Comparison of ENCODE assay signal across 2 cellular contexts in the genomic region with DNA sequence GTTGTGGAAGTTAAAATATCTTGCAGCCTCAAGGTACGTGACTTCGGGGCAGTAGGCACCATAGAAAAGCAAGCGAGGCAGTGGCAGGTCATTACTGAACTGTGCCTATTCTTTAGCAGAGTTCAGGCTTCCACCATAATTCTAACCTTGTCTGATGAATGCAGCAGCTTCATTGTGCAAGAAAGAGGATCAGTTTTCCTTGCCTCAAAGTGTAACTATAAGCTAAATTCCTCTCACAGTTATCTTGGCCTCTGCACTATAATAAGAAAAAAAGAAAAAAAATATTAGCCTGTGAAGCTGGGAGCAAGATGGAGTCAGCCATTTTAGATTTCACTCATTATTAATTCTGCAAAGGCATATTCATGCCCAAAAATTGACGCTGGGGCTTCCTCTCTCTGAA.
TF ChIP-seq lines count a peak whose summit lies in the region.

No MANE protein-coding gene starts in this region.

TF ChIP-seq in H1, 55 proteins besides CTCF, POLR2A, EP300 and RAD21:
- no peak for TF ChIP-seq CBX5 (IDR thresholded peaks at IDR 0.05; ENCODE audit: low read depth, low read length)
- no peak for TF ChIP-seq YY1 (IDR thresholded peaks at IDR 0.05; ENCODE audit: low read depth, low read length)
- no peak for TF ChIP-seq KDM5A (IDR thresholded peaks at IDR 0.05; ENCODE audit: low read length)
- TF ChIP-seq, protein P1, sequence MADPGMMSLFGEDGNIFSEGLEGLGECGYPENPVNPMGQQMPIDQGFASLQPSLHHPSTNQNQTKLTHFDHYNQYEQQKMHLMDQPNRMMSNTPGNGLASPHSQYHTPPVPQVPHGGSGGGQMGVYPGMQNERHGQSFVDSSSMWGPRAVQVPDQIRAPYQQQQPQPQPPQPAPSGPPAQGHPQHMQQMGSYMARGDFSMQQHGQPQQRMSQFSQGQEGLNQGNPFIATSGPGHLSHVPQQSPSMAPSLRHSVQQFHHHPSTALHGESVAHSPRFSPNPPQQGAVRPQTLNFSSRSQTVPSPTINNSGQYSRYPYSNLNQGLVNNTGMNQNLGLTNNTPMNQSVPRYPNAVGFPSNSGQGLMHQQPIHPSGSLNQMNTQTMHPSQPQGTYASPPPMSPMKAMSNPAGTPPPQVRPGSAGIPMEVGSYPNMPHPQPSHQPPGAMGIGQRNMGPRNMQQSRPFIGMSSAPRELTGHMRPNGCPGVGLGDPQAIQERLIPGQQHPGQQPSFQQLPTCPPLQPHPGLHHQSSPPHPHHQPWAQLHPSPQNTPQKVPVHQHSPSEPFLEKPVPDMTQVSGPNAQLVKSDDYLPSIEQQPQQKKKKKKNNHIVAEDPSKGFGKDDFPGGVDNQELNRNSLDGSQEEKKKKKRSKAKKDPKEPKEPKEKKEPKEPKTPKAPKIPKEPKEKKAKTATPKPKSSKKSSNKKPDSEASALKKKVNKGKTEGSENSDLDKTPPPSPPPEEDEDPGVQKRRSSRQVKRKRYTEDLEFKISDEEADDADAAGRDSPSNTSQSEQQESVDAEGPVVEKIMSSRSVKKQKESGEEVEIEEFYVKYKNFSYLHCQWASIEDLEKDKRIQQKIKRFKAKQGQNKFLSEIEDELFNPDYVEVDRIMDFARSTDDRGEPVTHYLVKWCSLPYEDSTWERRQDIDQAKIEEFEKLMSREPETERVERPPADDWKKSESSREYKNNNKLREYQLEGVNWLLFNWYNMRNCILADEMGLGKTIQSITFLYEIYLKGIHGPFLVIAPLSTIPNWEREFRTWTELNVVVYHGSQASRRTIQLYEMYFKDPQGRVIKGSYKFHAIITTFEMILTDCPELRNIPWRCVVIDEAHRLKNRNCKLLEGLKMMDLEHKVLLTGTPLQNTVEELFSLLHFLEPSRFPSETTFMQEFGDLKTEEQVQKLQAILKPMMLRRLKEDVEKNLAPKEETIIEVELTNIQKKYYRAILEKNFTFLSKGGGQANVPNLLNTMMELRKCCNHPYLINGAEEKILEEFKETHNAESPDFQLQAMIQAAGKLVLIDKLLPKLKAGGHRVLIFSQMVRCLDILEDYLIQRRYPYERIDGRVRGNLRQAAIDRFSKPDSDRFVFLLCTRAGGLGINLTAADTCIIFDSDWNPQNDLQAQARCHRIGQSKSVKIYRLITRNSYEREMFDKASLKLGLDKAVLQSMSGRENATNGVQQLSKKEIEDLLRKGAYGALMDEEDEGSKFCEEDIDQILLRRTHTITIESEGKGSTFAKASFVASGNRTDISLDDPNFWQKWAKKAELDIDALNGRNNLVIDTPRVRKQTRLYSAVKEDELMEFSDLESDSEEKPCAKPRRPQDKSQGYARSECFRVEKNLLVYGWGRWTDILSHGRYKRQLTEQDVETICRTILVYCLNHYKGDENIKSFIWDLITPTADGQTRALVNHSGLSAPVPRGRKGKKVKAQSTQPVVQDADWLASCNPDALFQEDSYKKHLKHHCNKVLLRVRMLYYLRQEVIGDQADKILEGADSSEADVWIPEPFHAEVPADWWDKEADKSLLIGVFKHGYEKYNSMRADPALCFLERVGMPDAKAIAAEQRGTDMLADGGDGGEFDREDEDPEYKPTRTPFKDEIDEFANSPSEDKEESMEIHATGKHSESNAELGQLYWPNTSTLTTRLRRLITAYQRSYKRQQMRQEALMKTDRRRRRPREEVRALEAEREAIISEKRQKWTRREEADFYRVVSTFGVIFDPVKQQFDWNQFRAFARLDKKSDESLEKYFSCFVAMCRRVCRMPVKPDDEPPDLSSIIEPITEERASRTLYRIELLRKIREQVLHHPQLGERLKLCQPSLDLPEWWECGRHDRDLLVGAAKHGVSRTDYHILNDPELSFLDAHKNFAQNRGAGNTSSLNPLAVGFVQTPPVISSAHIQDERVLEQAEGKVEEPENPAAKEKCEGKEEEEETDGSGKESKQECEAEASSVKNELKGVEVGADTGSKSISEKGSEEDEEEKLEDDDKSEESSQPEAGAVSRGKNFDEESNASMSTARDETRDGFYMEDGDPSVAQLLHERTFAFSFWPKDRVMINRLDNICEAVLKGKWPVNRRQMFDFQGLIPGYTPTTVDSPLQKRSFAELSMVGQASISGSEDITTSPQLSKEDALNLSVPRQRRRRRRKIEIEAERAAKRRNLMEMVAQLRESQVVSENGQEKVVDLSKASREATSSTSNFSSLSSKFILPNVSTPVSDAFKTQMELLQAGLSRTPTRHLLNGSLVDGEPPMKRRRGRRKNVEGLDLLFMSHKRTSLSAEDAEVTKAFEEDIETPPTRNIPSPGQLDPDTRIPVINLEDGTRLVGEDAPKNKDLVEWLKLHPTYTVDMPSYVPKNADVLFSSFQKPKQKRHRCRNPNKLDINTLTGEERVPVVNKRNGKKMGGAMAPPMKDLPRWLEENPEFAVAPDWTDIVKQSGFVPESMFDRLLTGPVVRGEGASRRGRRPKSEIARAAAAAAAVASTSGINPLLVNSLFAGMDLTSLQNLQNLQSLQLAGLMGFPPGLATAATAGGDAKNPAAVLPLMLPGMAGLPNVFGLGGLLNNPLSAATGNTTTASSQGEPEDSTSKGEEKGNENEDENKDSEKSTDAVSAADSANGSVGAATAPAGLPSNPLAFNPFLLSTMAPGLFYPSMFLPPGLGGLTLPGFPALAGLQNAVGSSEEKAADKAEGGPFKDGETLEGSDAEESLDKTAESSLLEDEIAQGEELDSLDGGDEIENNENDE (IDR thresholded peaks at IDR 0.05; ENCODE audit: insufficient replicate concordance, low read length): no peak
- TF ChIP-seq KDM1A (IDR thresholded peaks at IDR 0.05; ENCODE audit: borderline replicate concordance, low read length): no peak
- no peak for TF ChIP-seq CTBP2 (IDR thresholded peaks at IDR 0.05; ENCODE audit: borderline replicate concordance, insufficient read depth, insufficient read length, low read length)
- TF ChIP-seq BCL11A (IDR thresholded peaks at IDR 0.05; ENCODE audit: low read depth in 2 of 2, low read length in 2 of 2): no peak
- TF ChIP-seq SIN3A (conservative IDR thresholded peaks at IDR 0.05 in 1 of 2, IDR thresholded peaks at IDR 0.05 in 1 of 2; ENCODE audit: low read depth in 1 of 2, low read length in 2 of 2): no peak
- TF ChIP-seq TAF1 (IDR thresholded peaks at IDR 0.05; ENCODE audit: low read depth, low read length): no peak
- no peak for TF ChIP-seq SAP30 (IDR thresholded peaks at IDR 0.05; ENCODE audit: insufficient read depth, insufficient replicate concordance, low read length)
- TF ChIP-seq RXRA (IDR thresholded peaks at IDR 0.05; ENCODE audit: insufficient read depth, low read depth, low read length): no peak
- no peak for TF ChIP-seq RNF2 (IDR thresholded peaks at IDR 0.05; ENCODE audit: borderline replicate concordance, low read depth, low read length, missing control alignments, poor library complexity, severe bottlenecking)
- TF ChIP-seq HDAC2 (IDR thresholded peaks at IDR 0.05; ENCODE audit: borderline replicate concordance in 1 of 2, low read depth in 2 of 2, low read length in 2 of 2): no peak
- no peak for TF ChIP-seq EGR1 (IDR thresholded peaks at IDR 0.05; ENCODE audit: borderline replicate concordance, low read depth, low read length)
- TF ChIP-seq, protein P2, sequence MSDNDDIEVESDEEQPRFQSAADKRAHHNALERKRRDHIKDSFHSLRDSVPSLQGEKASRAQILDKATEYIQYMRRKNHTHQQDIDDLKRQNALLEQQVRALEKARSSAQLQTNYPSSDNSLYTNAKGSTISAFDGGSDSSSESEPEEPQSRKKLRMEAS (IDR thresholded peaks at IDR 0.05): no peak
- no peak for TF ChIP-seq JUN (IDR thresholded peaks at IDR 0.05; ENCODE audit: low read depth, low read length)
- TF ChIP-seq GABPA (IDR thresholded peaks at IDR 0.05; ENCODE audit: borderline replicate concordance, insufficient read depth, low read length): no peak

TF ChIP-seq in SK-N-SH treated with all-trans-retinoic acid at 6 μM for 48 hours, 23 proteins besides CTCF, POLR2A, EP300 and RAD21:
- no peak for TF ChIP-seq TOX (CRISPR knock-in tag; IDR thresholded peaks at IDR 0.05; ENCODE audit: borderline replicate concordance)
- TF ChIP-seq, protein P3, sequence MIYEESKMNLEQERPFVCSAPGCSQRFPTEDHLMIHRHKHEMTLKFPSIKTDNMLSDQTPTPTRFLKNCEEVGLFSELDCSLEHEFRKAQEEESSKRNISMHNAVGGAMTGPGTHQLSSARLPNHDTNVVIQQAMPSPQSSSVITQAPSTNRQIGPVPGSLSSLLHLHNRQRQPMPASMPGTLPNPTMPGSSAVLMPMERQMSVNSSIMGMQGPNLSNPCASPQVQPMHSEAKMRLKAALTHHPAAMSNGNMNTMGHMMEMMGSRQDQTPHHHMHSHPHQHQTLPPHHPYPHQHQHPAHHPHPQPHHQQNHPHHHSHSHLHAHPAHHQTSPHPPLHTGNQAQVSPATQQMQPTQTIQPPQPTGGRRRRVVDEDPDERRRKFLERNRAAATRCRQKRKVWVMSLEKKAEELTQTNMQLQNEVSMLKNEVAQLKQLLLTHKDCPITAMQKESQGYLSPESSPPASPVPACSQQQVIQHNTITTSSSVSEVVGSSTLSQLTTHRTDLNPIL (CRISPR knock-in tag; IDR thresholded peaks at IDR 0.05; ENCODE audit: low read depth): no peak
- no peak for TF ChIP-seq TCF4 (CRISPR knock-in tag; IDR thresholded peaks at IDR 0.05; ENCODE audit: borderline replicate concordance)
- no peak for TF ChIP-seq PPARA (CRISPR knock-in tag; IDR thresholded peaks at IDR 0.05; ENCODE audit: borderline replicate concordance)
- TF ChIP-seq ARNTL (CRISPR knock-in tag; IDR thresholded peaks at IDR 0.05; ENCODE audit: borderline replicate concordance, low read depth): no peak
- no peak for TF ChIP-seq CSDC2 (CRISPR knock-in tag; IDR thresholded peaks at IDR 0.05)
- no peak for TF ChIP-seq ISL1 (CRISPR knock-in tag; IDR thresholded peaks at IDR 0.05)
- TF ChIP-seq ZC3H10 (CRISPR knock-in tag; IDR thresholded peaks at IDR 0.05): no peak
- TF ChIP-seq ZFP3 (CRISPR knock-in tag; IDR thresholded peaks at IDR 0.05): no peak
- TF ChIP-seq, protein P4, sequence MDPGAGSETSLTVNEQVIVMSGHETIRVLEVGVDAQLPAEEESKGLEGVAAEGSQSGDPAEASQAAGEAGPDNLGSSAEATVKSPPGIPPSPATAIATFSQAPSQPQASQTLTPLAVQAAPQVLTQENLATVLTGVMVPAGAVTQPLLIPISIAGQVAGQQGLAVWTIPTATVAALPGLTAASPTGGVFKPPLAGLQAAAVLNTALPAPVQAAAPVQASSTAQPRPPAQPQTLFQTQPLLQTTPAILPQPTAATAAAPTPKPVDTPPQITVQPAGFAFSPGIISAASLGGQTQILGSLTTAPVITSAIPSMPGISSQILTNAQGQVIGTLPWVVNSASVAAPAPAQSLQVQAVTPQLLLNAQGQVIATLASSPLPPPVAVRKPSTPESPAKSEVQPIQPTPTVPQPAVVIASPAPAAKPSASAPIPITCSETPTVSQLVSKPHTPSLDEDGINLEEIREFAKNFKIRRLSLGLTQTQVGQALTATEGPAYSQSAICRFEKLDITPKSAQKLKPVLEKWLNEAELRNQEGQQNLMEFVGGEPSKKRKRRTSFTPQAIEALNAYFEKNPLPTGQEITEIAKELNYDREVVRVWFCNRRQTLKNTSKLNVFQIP (CRISPR knock-in tag; IDR thresholded peaks at IDR 0.05; ENCODE audit: borderline replicate concordance, low read depth): no peak
- TF ChIP-seq, protein P5, sequence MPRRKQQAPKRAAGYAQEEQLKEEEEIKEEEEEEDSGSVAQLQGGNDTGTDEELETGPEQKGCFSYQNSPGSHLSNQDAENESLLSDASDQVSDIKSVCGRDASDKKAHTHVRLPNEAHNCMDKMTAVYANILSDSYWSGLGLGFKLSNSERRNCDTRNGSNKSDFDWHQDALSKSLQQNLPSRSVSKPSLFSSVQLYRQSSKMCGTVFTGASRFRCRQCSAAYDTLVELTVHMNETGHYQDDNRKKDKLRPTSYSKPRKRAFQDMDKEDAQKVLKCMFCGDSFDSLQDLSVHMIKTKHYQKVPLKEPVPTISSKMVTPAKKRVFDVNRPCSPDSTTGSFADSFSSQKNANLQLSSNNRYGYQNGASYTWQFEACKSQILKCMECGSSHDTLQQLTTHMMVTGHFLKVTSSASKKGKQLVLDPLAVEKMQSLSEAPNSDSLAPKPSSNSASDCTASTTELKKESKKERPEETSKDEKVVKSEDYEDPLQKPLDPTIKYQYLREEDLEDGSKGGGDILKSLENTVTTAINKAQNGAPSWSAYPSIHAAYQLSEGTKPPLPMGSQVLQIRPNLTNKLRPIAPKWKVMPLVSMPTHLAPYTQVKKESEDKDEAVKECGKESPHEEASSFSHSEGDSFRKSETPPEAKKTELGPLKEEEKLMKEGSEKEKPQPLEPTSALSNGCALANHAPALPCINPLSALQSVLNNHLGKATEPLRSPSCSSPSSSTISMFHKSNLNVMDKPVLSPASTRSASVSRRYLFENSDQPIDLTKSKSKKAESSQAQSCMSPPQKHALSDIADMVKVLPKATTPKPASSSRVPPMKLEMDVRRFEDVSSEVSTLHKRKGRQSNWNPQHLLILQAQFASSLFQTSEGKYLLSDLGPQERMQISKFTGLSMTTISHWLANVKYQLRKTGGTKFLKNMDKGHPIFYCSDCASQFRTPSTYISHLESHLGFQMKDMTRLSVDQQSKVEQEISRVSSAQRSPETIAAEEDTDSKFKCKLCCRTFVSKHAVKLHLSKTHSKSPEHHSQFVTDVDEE (CRISPR knock-in tag; IDR thresholded peaks at IDR 0.05): no peak
